In the genomic region with DNA sequence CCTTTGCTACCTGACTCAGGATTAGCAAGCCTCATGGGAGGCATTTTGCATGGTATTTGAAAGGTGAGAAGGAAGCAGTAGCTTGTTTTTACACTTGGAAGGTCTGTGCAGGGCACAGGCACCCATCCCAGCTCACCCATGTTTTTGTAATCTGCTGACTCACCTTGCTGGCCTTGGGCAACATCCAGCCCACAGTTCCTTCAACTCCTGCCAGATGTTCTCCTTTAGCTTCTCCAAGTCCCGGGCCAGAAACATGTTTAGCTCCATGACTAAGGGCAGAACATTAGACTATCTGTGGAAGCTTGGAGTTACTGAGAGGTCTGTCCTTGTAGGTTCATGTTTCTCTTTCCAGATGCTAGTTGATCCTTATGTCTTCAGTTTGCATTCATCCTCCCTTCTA, we compare ENCODE assay signal across 11 cellular contexts. TPM values are rescaled to one million over a fixed set of nuclear protein-coding genes. Genes with fewer than 3 reads are reported as not detected.
DNase-seq lines count a peak whose midpoint lies in the region; ATAC-seq and TF ChIP-seq lines count a peak whose summit lies in the region.
"Had no signal": no experiment of that assay in that cellular context is flagged by ENCODE, and none has a peak within 500 bp of the region (broad histone marks: within the 10 kb centered on the region; RNA-seq: fewer than 3 reads in every experiment).

No MANE protein-coding gene starts in this region.

- peak; percentile 76 for DNase-seq in GM03348 (ENCODE audit: low spot score)
- DNase-seq in NB4 (ENCODE audit: low read depth): peak; percentile 57
- peak in 1 of 2 donors; percentile 32 for DNase-seq in psoas muscle
- DNase-seq in middle frontal gyrus (ENCODE audit: extremely low spot score, low spot score): no peak
- no peak for DNase-seq in activated CD8-positive, alpha-beta memory T cell treated with anti-CD3 and anti-CD28 coated beads for 24 hours
- no peak for DNase-seq in NCI-H1105 treated with DMSO at 0.1 percent for 48 hours (lab: John Stamatoyannopoulos, UW)
- DNase-seq: activated T-cell treated with anti-CD3 and anti-CD28 coated beads, Interleukin-2, amount 50 U/mL, for 48 hours; Karpas-422; naive B cell; NCI-H524 had no signal

- H3K27ac ChIP-seq in esophagus (ENCODE audit: low read depth in 2 of 2, low read length in 1 of 2) (peak overlapping the region; percentile 54 to 60), psoas muscle (no peak overlapping the region)

- no peak overlapping the region for H3K4me3 ChIP-seq in NB4 (ENCODE audit: low read depth, low read length)
- no peak overlapping the region for H3K4me3 ChIP-seq in esophagus (ENCODE audit: low read depth in 1 of 2, low read length in 2 of 2)
- no peak overlapping the region for H3K4me3 ChIP-seq in psoas muscle

- H3K9me3 ChIP-seq in esophagus (ENCODE audit: control insufficient read depth in 2 of 2, insufficient read depth in 1 of 2, low read depth in 1 of 2, low read length in 1 of 2): no peaks in the 10 kb centered on the region
- H3K9me3 ChIP-seq in psoas muscle: no peaks in the 10 kb centered on the region

- H3K27me3 ChIP-seq in esophagus (ENCODE audit: control insufficient read depth in 1 of 2, insufficient read depth in 2 of 2, low read length in 2 of 2): no peaks in the 10 kb centered on the region
- H3K27me3 ChIP-seq in psoas muscle (ENCODE audit: insufficient read depth in 3 of 3, low read length in 2 of 3): peaks cover 0 to 3% (median 0%) of the 10 kb centered on the region in 3 donors

- TF ChIP-seq CTCF in NB4 (IDR thresholded peaks at IDR 0.05; ENCODE audit: low read depth, low read length) (no peak), psoas muscle (IDR thresholded peaks at IDR 0.05) (no peak)

- no peak for TF ChIP-seq POLR2A in NB4 (IDR thresholded peaks at IDR 0.05; ENCODE audit: extremely low read depth, insufficient read length)

- intact Hi-C loops in psoas muscle (cut with DNase I): no loop called here

- peak; percentile 89 to 99 (median 94) for ATAC-seq in psoas muscle

- H3K4me1 ChIP-seq in esophagus (ENCODE audit: control insufficient read depth in 2 of 2, insufficient read depth in 2 of 2, low read length in 1 of 2) (no peaks in the 10 kb centered on the region), psoas muscle (no peaks in the 10 kb centered on the region)

- no peaks in the 10 kb centered on the region for H3K36me3 ChIP-seq in esophagus (ENCODE audit: control insufficient read depth in 2 of 2, insufficient read depth in 2 of 2, low read length in 1 of 2)
- no peaks in the 10 kb centered on the region for H3K36me3 ChIP-seq in psoas muscle (ENCODE audit: insufficient read depth in 1 of 2, low read depth in 1 of 2)

- WGBS in esophagus, 2 donors: 18 to 35% methylated on average over 1 of the region's 1 CpG
- WGBS in psoas muscle, 3 donors: 15 to 25% (median 20%) methylated on average over 1 of the region's 1 CpG

RNA-seq across cellular contexts. Expression of gene ZNF770, which starts 12.4 kb away (rescaled TPM):
- polyA plus RNA-seq in esophagus (10 to 100 TPM; 19.2 to 19.8 TPM), psoas muscle (10 to 100 TPM; 16.2 to 70.6 (median 16.8) TPM)
- 10 to 100 TPM; 39.9 to 52.7 (median 49.8) TPM for total RNA-seq in psoas muscle

RNA-seq across cellular contexts. Expression of gene AQR, which starts 31.0 kb away (rescaled TPM):
- 10 to 100 TPM; 13.2 to 14.5 TPM for polyA plus RNA-seq in esophagus
- 10 to 100 TPM in 2 of 4 donors, 1 to 10 TPM in 2; 8.4 to 12.2 (median 9.8) TPM for total RNA-seq in psoas muscle
- 1 to 10 TPM; 3.4 to 7.4 (median 7.1) TPM for polyA plus RNA-seq in psoas muscle

Comparison
In these comparisons a context has a peak if more than half of its experiments do, and no peak if none do; other contexts are left out.
1. DNase-seq: peak in GM03348 (single experiment) and NB4 (single experiment); none in middle frontal gyrus (single experiment), activated CD8-positive, alpha-beta memory T cell treated with anti-CD3 and anti-CD28 coated beads for 24 hours (single experiment) and NCI-H1105 treated with DMSO at 0.1 percent for 48 hours (single experiment).